ENCODE assay signal across 12 cellular contexts in the genomic region with DNA sequence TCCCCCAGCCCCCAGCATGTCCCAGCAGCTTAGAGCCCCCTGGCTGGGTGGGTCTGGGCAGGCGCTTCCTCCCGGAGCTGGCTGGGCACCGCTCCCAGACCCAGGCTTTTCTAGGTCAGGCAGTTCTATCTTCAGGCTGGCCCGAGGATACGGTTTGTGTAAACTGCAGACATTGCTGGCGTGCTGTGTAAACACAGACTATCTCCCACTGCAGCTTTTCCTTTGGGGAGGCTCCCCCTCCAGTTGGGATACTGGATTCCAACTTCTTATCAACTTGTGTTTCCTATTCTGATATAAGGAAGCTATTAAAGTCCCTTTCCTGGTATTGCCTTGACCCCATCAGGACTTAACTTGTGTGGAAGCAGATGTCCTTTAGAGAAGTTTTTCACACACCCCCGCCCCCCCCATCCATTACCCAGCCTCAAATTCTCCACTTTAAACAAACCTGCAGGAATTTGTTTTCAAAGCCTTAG. TPM values are rescaled to one million over a fixed set of nuclear protein-coding genes. Genes with fewer than 3 reads are reported as not detected.
DNase-seq lines count a peak whose midpoint lies in the region; ATAC-seq and TF ChIP-seq lines count a peak whose summit lies in the region.
"Had no signal": no experiment of that assay in that cellular context is flagged by ENCODE, and none has a peak within 500 bp of the region (broad histone marks: within the 10 kb centered on the region; RNA-seq: fewer than 3 reads in every experiment).

No MANE protein-coding gene starts in this region.

- no peak overlapping the region for H3K9ac ChIP-seq in mammary epithelial cell (ENCODE audit: insufficient read depth, low read length)

- intact Hi-C loops in mammary epithelial cell (cut with micrococcal nuclease): no loop called here

- no peak overlapping the region for H3K4me3 ChIP-seq in mammary epithelial cell (replicated peaks in 1 of 3; ENCODE audit: insufficient read depth in 1 of 3, low read depth in 2 of 3, low read length in 3 of 3)

- BruUV-seq in mammary epithelial cell (replicated peaks; lab: Mats Ljungman, UMichigan): no TSS peak

- H2AFZ ChIP-seq in mammary epithelial cell (ENCODE audit: low read depth, low read length): peak overlapping the region; percentile 2

- dilution Hi-C loops in mammary epithelial cell (cut with HindIII; ENCODE audit: low sequenced_read_pairs): no loop called here

- 42% methylated on average over 3 of the region's 7 CpGs for WGBS in mammary epithelial cell (ENCODE audit: low coverage, missing lambda C conversion rate)

- in situ Hi-C loops in mammary epithelial cell (cut with MboI; ENCODE audit: low sequenced_read_pairs in 2 of 2): no loop called here

- H3K27me3 ChIP-seq in mammary epithelial cell (ENCODE audit: insufficient read depth, low read length): no peaks in the 10 kb centered on the region
- H3K27me3 ChIP-seq: foreskin keratinocyte had no signal

- CTCF ChIA-PET in mammary epithelial cell (lab: Charles Lee; ENCODE audit: low non-redundant PET): no interaction called here

- no peaks in the 10 kb centered on the region for H3K9me3 ChIP-seq in mammary epithelial cell (replicated peaks; ENCODE audit: insufficient read depth, low read length)

- H3K4me2 ChIP-seq in mammary epithelial cell (ENCODE audit: insufficient read depth, low read depth, low read length): no peak overlapping the region

- peak; percentile 77 for DNase-seq in ELF-1 (ENCODE audit: low read depth, low spot score)
- DNase-seq in mammary epithelial cell: no peak
- DNase-seq in left lobe of liver (ENCODE audit: low spot score): peak; percentile 65
- DNase-seq in pulmonary artery endothelial cell (ENCODE audit: low read depth, low spot score): peak; percentile 79
- no peak for DNase-seq in NCI-H1092 (lab: John Stamatoyannopoulos, UW)
- DNase-seq in activated CD8-positive, alpha-beta memory T cell treated with anti-CD3 and anti-CD28 coated beads, Interleukin-2, amount 50 U/mL, for 48 hours: no peak
- DNase-seq in HUDEP-2 (lab: John Stamatoyannopoulos, UW; ENCODE audit: unreplicated experiment in 76 of 76): no peak
- DNase-seq: CD4-positive, CD25-positive, alpha-beta regulatory T cell; foreskin keratinocyte; KBM-7; naive thymus-derived CD8-positive, alpha-beta T cell had no signal

- peaks cover 34% of the 10 kb centered on the region for H3K4me1 ChIP-seq in mammary epithelial cell (ENCODE audit: insufficient read depth, low read length)

- TF ChIP-seq CTCF in mammary epithelial cell (conservative IDR thresholded peaks at IDR 0.05 in 1 of 2, IDR thresholded peaks at IDR 0.05 in 1 of 2; ENCODE audit: extremely low read depth in 1 of 2, insufficient read depth in 1 of 2, low read depth in 1 of 2, low read length in 2 of 2): no peak

- H3K27ac ChIP-seq in mammary epithelial cell (ENCODE audit: insufficient read depth, low read depth, low read length): no peak overlapping the region
- H3K27ac ChIP-seq: foreskin keratinocyte had no signal

- ATAC-seq in left lobe of liver: peak; percentile 88
- ATAC-seq in HG02623 (IDR thresholded peaks at IDR 0.05; ENCODE audit: unreplicated experiment): no peak
- ATAC-seq: foreskin keratinocyte; naive thymus-derived CD8-positive, alpha-beta T cell had no signal

- no peaks in the 10 kb centered on the region for H3K36me3 ChIP-seq in mammary epithelial cell (ENCODE audit: insufficient read depth, low read length)

- H4K20me1 ChIP-seq in mammary epithelial cell (ENCODE audit: insufficient read depth, low read length): no peaks in the 10 kb centered on the region

- no peaks in the 10 kb centered on the region for H3K79me2 ChIP-seq in mammary epithelial cell (ENCODE audit: insufficient read depth, low read length)

RNA-seq across cellular contexts. Expression of a gene that starts 18.3 kb away (rescaled TPM):
- 10 to 100 TPM; 33.9 to 76.3 TPM for total RNA-seq in mammary epithelial cell
- 24.8 TPM for polyA plus RNA-seq in mammary epithelial cell
- 35.0 TPM for polyA minus RNA-seq in mammary epithelial cell
- 11.8 TPM for total RNA-seq in left lobe of liver
- 51.1 and 74.3 TPM in 2 replicates for total RNA-seq in pulmonary artery endothelial cell

Comparison
In these comparisons a context has a peak if more than half of its experiments do, and no peak if none do; other contexts are left out.
1. DNase-seq: peak in ELF-1 (single experiment), left lobe of liver (single experiment) and pulmonary artery endothelial cell (single experiment); none in mammary epithelial cell (single experiment), NCI-H1092 (single experiment), activated CD8-positive, alpha-beta memory T cell treated with anti-CD3 and anti-CD28 coated beads, Interleukin-2, amount 50 U/mL, for 48 hours (single experiment) and HUDEP-2 (0 of 76).